Comparison of ENCODE assay signal across 8 cellular contexts in the genomic region with DNA sequence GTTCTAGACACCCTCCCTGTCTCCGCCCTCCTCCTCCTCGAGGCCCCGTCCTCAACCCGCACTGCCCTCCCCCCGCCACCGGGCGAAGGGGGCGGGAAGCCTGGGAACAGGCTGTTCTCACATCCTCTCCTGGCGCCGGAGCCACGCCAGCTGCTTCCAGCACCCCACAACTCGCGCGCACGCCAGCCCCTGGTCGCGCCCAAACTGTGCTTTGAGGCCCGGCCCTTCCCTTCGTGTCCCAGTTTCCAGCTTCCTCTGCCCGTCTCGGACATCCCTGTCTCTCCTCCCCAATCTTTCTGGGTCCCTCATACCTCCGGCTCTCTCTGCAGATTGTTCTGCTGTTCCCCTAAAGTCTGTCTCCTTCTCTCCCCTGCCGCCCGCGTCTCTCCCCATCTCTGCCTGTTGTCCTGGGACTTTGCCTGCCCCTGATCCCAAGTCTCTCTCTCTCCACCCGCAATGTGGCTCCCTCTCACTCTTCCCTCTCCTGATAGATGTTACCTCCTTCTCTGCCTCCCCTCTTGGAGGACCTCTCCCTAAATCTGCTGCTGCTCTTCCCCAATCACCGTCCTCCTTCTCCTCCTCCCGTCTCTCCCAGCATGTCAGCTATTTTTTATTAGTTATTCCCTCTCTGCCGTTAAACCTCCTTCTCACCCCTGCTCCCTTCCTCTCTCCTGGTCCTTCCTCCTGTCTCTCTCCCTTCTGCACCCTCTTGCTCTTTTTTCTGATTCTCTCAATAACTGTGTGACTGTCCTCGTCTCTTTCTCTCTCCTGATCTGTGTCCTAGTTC. TPM values are rescaled to one million over a fixed set of nuclear protein-coding genes. Genes with fewer than 3 reads are reported as not detected.
A peak's percentile ranks its signal among the peaks of the same experiment; 100 is the strongest.
DNase-seq lines count a peak whose midpoint lies in the region; ATAC-seq and TF ChIP-seq lines count a peak whose summit lies in the region.

No MANE protein-coding gene starts in this region.

- H3K9me3 Mint-ChIP-seq in nephron progenitor cell: no peaks in the 10 kb centered on the region
- no peaks in the 10 kb centered on the region for H3K9me3 Mint-ChIP-seq in CD4-positive, alpha-beta T cell

- H3K4me1 Mint-ChIP-seq in nephron progenitor cell: peaks cover 59% of the 10 kb centered on the region
- peaks cover 18% of the 10 kb centered on the region for H3K4me1 Mint-ChIP-seq in CD4-positive, alpha-beta T cell (ENCODE audit: low read depth)

- H3K27ac ChIP-seq in CD4-positive, alpha-beta T cell (ENCODE audit: low read depth, low read length): no peak overlapping the region

- no peak for TF ChIP-seq CTCF in fibroblast of the aortic adventitia (IDR thresholded peaks at IDR 0.05; ENCODE audit: insufficient read depth, low read length)
- TF ChIP-seq CTCF in nephron progenitor cell (IDR thresholded peaks at IDR 0.05): no peak
- TF ChIP-seq CTCF in CD4-positive, alpha-beta T cell (IDR thresholded peaks at IDR 0.05): no peak

- H3K4me3 ChIP-seq in fibroblast of the aortic adventitia (ENCODE audit: low read depth, low read length): peak overlapping the region; percentile 40

- H3K27me3 ChIP-seq in CD4-positive, alpha-beta T cell (ENCODE audit: control insufficient read depth, insufficient read depth, low read length): peaks cover 52% of the 10 kb centered on the region

- H3K27ac Mint-ChIP-seq in nephron progenitor cell: peak overlapping the region; percentile 8
- H3K27ac Mint-ChIP-seq in CD4-positive, alpha-beta T cell: no peak overlapping the region

- peak; percentile 75 for DNase-seq in AG20443 (ENCODE audit: low spot score)
- DNase-seq in NCI-H69 (lab: John Stamatoyannopoulos, UW): peak; percentile 89
- peak; percentile 37 for DNase-seq in fibroblast of the aortic adventitia (ENCODE audit: low read depth)
- DNase-seq in nephron progenitor cell: peak; percentile 57
- no peak for DNase-seq in GF-D8 (lab: John Stamatoyannopoulos, UW)
- DNase-seq in CD4-positive, alpha-beta T cell: no peak

- peak overlapping the region; percentile 81 for H3K4me3 Mint-ChIP-seq in nephron progenitor cell
- H3K4me3 Mint-ChIP-seq in CD4-positive, alpha-beta T cell: no peak overlapping the region

- ATAC-seq in HG03196 (IDR thresholded peaks at IDR 0.05; ENCODE audit: unreplicated experiment) (no peak), GM18520 (IDR thresholded peaks at IDR 0.05; ENCODE audit: unreplicated experiment) (no peak)
- no peak for ATAC-seq in CD4-positive, alpha-beta T cell (ENCODE audit: poor library complexity)

- intact Hi-C loops in CD4-positive, alpha-beta T cell (cut with DNase I, micrococcal nuclease): no loop called here

- POLR2A ChIA-PET in CD4-positive, alpha-beta T cell (lab: Charles Lee): no interaction called here

- H3K27me3 Mint-ChIP-seq in nephron progenitor cell (ENCODE audit: low read depth, poor library complexity): peaks cover 3% of the 10 kb centered on the region
- peaks cover 51% of the 10 kb centered on the region for H3K27me3 Mint-ChIP-seq in CD4-positive, alpha-beta T cell

- no peaks in the 10 kb centered on the region for H3K9me3 ChIP-seq in CD4-positive, alpha-beta T cell (ENCODE audit: control insufficient read depth, low read length)

- CTCF ChIA-PET in CD4-positive, alpha-beta T cell (lab: Charles Lee): no interaction called here

- peaks cover 10% of the 10 kb centered on the region for H3K36me3 Mint-ChIP-seq in nephron progenitor cell (ENCODE audit: low read depth)
- H3K36me3 Mint-ChIP-seq in CD4-positive, alpha-beta T cell (ENCODE audit: low read depth): peaks cover 30% of the 10 kb centered on the region

RNA-seq across cellular contexts. Expression of gene DPF1, which starts 14.2 kb away (rescaled TPM):
- total RNA-seq in fibroblast of the aortic adventitia (ENCODE audit: low replicate concordance): 2.7 and 3.3 TPM in 2 replicates
- not detected for total RNA-seq in CD4-positive, alpha-beta T cell

RNA-seq across cellular contexts. Expression of gene PPP1R14A, which starts 46.3 kb away (rescaled TPM):
- total RNA-seq in fibroblast of the aortic adventitia (ENCODE audit: low replicate concordance): 1.3 TPM in 1 of 2 replicates, not detected in the other
- not detected for total RNA-seq in CD4-positive, alpha-beta T cell

RNA-seq across cellular contexts. Expression of gene SPINT2, which starts 54.5 kb away (rescaled TPM):
- 1.3 and 13.5 TPM in 2 replicates for total RNA-seq in fibroblast of the aortic adventitia (ENCODE audit: low replicate concordance)
- 10 to 100 TPM; 25.4 to 26.5 TPM for total RNA-seq in CD4-positive, alpha-beta T cell

Comparison
In these comparisons a context has a peak if more than half of its experiments do, and no peak if none do; other contexts are left out.
1. DNase-seq: peak in AG20443 (single experiment), NCI-H69 (single experiment), fibroblast of the aortic adventitia (single experiment) and nephron progenitor cell (single experiment); none in GF-D8 (single experiment) and CD4-positive, alpha-beta T cell (0 of 10).